Comparison of ENCODE assay signal across 7 cellular contexts in the genomic region with DNA sequence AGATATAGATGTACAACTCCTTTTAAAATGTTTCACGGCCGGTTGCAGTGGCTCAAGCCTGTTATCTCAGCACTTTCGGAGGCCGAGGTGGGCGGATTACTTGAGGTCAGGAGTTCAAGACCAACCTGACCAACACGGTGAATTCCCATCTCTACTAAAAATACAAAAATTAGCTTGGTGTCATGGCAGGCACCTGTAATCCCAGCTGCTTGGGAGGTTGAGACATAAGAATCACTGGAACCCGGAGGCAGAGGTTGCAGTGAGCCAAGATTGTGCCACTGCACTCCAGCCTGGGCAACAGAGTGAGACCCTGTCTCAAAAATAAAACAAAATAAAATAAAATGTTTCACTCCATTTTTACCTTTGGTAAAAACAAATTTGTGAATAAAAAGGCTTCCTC. TPM values are rescaled to one million over a fixed set of nuclear protein-coding genes. Genes with fewer than 3 reads are reported as not detected.
DNase-seq lines count a peak whose midpoint lies in the region; ATAC-seq, FAIRE-seq and TF ChIP-seq lines count a peak whose summit lies in the region.
"Not testable (repeated sequence)": the region's sequence is repeated elsewhere in the genome, so short reads cannot be mapped to it uniquely, and the experiment has no call there.

No MANE protein-coding gene starts in this region.

- H3K4me1 ChIP-seq in CD8-positive, alpha-beta memory T cell (ENCODE audit: insufficient read depth, low read length) = peaks cover 24% of the 10 kb centered on the region
- H3K4me1 ChIP-seq in OCI-LY1 (ENCODE audit: insufficient read depth, low read length, severe bottlenecking) = peaks cover 36% of the 10 kb centered on the region
- peaks cover 49% of the 10 kb centered on the region for H3K4me1 ChIP-seq in HepG2 (ENCODE audit: insufficient read depth, low read length)

- in situ Hi-C loops in HepG2 (cut with HindIII; ENCODE audit: extremely low pct_ligation_motif_present, low pct_unique_long_range_greater_than_20kb) = loop anchor here (25.0 kb wide), 1 partner anchor 756 kb away; a partner anchor contains a TSS

- not testable (repeated sequence) for H3K4me2 ChIP-seq in OCI-LY1 (ENCODE audit: low read length)
- peak overlapping the region; percentile 32 for H3K4me2 ChIP-seq in HepG2 (ENCODE audit: low read depth, low read length)

- H4K20me1 ChIP-seq in OCI-LY1 (ENCODE audit: insufficient read depth, low read length); HepG2 (ENCODE audit: insufficient read depth, low read length): not testable (repeated sequence)

- peaks cover 13 to 35% (median 26%) of the 10 kb centered on the region in 3 donors for H3K4me1 Mint-ChIP-seq in CD8-positive, alpha-beta memory T cell
- H3K4me1 Mint-ChIP-seq in activated B cell treated with CpG ODN at 0.5 μM for 24 hours (peaks cover 20% of the 10 kb centered on the region), neural crest cell (peaks cover 46% of the 10 kb centered on the region)
- H3K4me1 Mint-ChIP-seq in activated naive CD8-positive, alpha-beta T cell (ENCODE audit: low read depth) = peaks cover 32% of the 10 kb centered on the region

- TF ChIP-seq RAD21 in HepG2 (CRISPR knock-in tag; IDR thresholded peaks at IDR 0.05) = not testable (repeated sequence)

- H3K27me3 ChIP-seq in CD8-positive, alpha-beta memory T cell (ENCODE audit: insufficient read depth, low read length, poor library complexity, severe bottlenecking); OCI-LY1 (ENCODE audit: insufficient read depth, low read length); dorsolateral prefrontal cortex; HepG2 (ENCODE audit: control insufficient read depth in 1 of 2, insufficient read depth in 2 of 2, low read length in 2 of 2): not testable (repeated sequence)

- not testable (repeated sequence) for ATAC-seq in activated B cell treated with CpG ODN at 0.5 μM for 24 hours (ENCODE audit: low read depth); HepG2

- not testable (repeated sequence) for H3K9me3 Mint-ChIP-seq in CD8-positive, alpha-beta memory T cell; activated B cell treated with CpG ODN at 0.5 μM for 24 hours; activated naive CD8-positive, alpha-beta T cell (ENCODE audit: low read depth); neural crest cell

- CTCF ChIA-PET in CD8-positive, alpha-beta memory T cell (lab: Charles Lee) = interaction anchor here (0.6 kb wide), 1 partner anchor 15 kb away, joined by 4 read pairs; no protein-coding TSS in a partner anchor
- CTCF ChIA-PET in activated B cell treated with CpG ODN at 0.5 μM for 24 hours (lab: Charles Lee); HepG2 (lab: Yijun Ruan, JAX; ENCODE audit: low intra/inter-chr PET ratio, low total read pairs): not testable (repeated sequence)

- WGBS in HepG2 (ENCODE audit: low lambda C conversion rate) = 79% methylated on average over 7 of the region's 7 CpGs

- intact Hi-C loops in activated B cell treated with CpG ODN at 0.5 μM for 24 hours (cut with micrococcal nuclease) = loop anchor here (10.0 kb wide), 1 partner anchor 628 kb away; a partner anchor contains a TSS
- intact Hi-C loops in dorsolateral prefrontal cortex (cut with DNase I); HepG2 (cut with micrococcal nuclease; ENCODE audit: unreplicated experiment): not testable (repeated sequence)

- H3K79me2 ChIP-seq in OCI-LY1 (ENCODE audit: insufficient read depth, low read length) (peaks cover 31% of the 10 kb centered on the region), HepG2 (ENCODE audit: insufficient read depth, low read length) (peaks cover 48% of the 10 kb centered on the region)

- H3K27ac ChIP-seq in CD8-positive, alpha-beta memory T cell (ENCODE audit: low read depth, low read length) = peak overlapping the region; percentile 40
- peak overlapping the region; percentile 95 for H3K27ac ChIP-seq in OCI-LY1 (ENCODE audit: low read depth, low read length, poor library complexity, severe bottlenecking)
- peak overlapping the region in 55 of 59 donors; percentile 16 to 96 (median 79) for H3K27ac ChIP-seq in dorsolateral prefrontal cortex
- peak overlapping the region; percentile 65 for H3K27ac ChIP-seq in HepG2 (ENCODE audit: extremely low read length, insufficient read depth, low read length)

- H2AFZ ChIP-seq in OCI-LY1 (ENCODE audit: low read length); HepG2 (ENCODE audit: low read length): not testable (repeated sequence)

- H3K36me3 ChIP-seq in CD8-positive, alpha-beta memory T cell (ENCODE audit: insufficient read depth, low read length); HepG2 (replicated peaks in 1 of 2; ENCODE audit: control insufficient read depth in 1 of 2, insufficient read depth in 2 of 2, low read length in 2 of 2): not testable (repeated sequence)
- peaks cover 40% of the 10 kb centered on the region for H3K36me3 ChIP-seq in OCI-LY1 (ENCODE audit: insufficient read depth, low read length)

- TF ChIP-seq CTCF in OCI-LY1 (IDR thresholded peaks at IDR 0.05; ENCODE audit: low read length); activated B cell treated with CpG ODN at 0.5 μM for 24 hours (IDR thresholded peaks at IDR 0.05); dorsolateral prefrontal cortex (IDR thresholded peaks at IDR 0.05 in 54 of 56, conservative IDR thresholded peaks at IDR 0.05 in 2 of 56; ENCODE audit: low read depth in 1 of 56, partially characterized antibody in 56 of 56); HepG2 (CRISPR knock-in tag; IDR thresholded peaks at IDR 0.05); neural crest cell (conservative IDR thresholded peaks at IDR 0.05): not testable (repeated sequence)

- H3K9me2 ChIP-seq in OCI-LY1 (ENCODE audit: low read depth, low read length) = not testable (repeated sequence)

- peak overlapping the region in 1 of 7 donors; percentile 77 for H3K4me3 Mint-ChIP-seq in CD8-positive, alpha-beta memory T cell
- H3K4me3 Mint-ChIP-seq in activated B cell treated with CpG ODN at 0.5 μM for 24 hours; activated naive CD8-positive, alpha-beta T cell: not testable (repeated sequence)
- peak overlapping the region; percentile 89 for H3K4me3 Mint-ChIP-seq in neural crest cell

- H3K9ac ChIP-seq in OCI-LY1 (ENCODE audit: low read length); HepG2 (ENCODE audit: insufficient read depth, low read depth, low read length): not testable (repeated sequence)

- not testable (repeated sequence) for H3K4me3 ChIP-seq in CD8-positive, alpha-beta memory T cell (ENCODE audit: low read length); OCI-LY1 (ENCODE audit: low read depth, low read length, poor library complexity, severe bottlenecking); HepG2 (replicated peaks in 1 of 3; ENCODE audit: insufficient read depth in 1 of 3, low read depth in 2 of 3, low read length in 3 of 3)
- peak overlapping the region in 29 of 59 donors; percentile 1 to 48 (median 21) for H3K4me3 ChIP-seq in dorsolateral prefrontal cortex

- not testable (repeated sequence) for H3K27me3 Mint-ChIP-seq in CD8-positive, alpha-beta memory T cell; activated B cell treated with CpG ODN at 0.5 μM for 24 hours; activated naive CD8-positive, alpha-beta T cell; neural crest cell (ENCODE audit: low read depth)

- not testable (repeated sequence) for FAIRE-seq in HepG2 (lab: Jason Lieb, UNC)

- peaks cover 0 to 12% (median 0%) of the 10 kb centered on the region in 3 donors for H3K36me3 Mint-ChIP-seq in CD8-positive, alpha-beta memory T cell
- peaks cover 13% of the 10 kb centered on the region for H3K36me3 Mint-ChIP-seq in activated B cell treated with CpG ODN at 0.5 μM for 24 hours (ENCODE audit: low read depth)
- H3K36me3 Mint-ChIP-seq in activated naive CD8-positive, alpha-beta T cell; neural crest cell (ENCODE audit: low read depth): not testable (repeated sequence)

- H3K9me3 ChIP-seq in CD8-positive, alpha-beta memory T cell (ENCODE audit: low read length); OCI-LY1 (ENCODE audit: low read length); HepG2 (ENCODE audit: low read length): not testable (repeated sequence)

- not testable (repeated sequence) for BruUV-seq in HepG2 (replicated peaks; lab: Mats Ljungman, UMichigan)

- not testable (repeated sequence) for H3F3A ChIP-seq in OCI-LY1 (ENCODE audit: insufficient read depth, low read length)

- DNase-seq in CD8-positive, alpha-beta memory T cell; activated B cell treated with CpG ODN at 0.5 μM for 24 hours; dorsolateral prefrontal cortex; HepG2 (ENCODE audit: low spot score); neural crest cell (ENCODE audit: low read depth, low spot score): not testable (repeated sequence)

- peak overlapping the region in 6 of 8 donors; percentile 81 to 95 (median 88) for H3K27ac Mint-ChIP-seq in CD8-positive, alpha-beta memory T cell
- H3K27ac Mint-ChIP-seq in activated B cell treated with CpG ODN at 0.5 μM for 24 hours (peak overlapping the region; percentile 62), neural crest cell (ENCODE audit: unreplicated experiment) (peak overlapping the region; percentile 92)
- H3K27ac Mint-ChIP-seq in activated naive CD8-positive, alpha-beta T cell = peak overlapping the region; percentile 85

- TF ChIP-seq EP300 in HepG2 (IDR thresholded peaks at IDR 0.05; ENCODE audit: low read depth in 2 of 2, low read length in 2 of 2); HepG2 (CRISPR knock-in tag; IDR thresholded peaks at IDR 0.05; ENCODE audit: borderline replicate concordance): not testable (repeated sequence)

- not testable (repeated sequence) for TF ChIP-seq POLR2A in HepG2 (IDR thresholded peaks at IDR 0.05; ENCODE audit: insufficient read depth in 1 of 2, low read depth in 2 of 2, low read length in 2 of 2)

- POLR2A ChIA-PET in CD8-positive, alpha-beta memory T cell (lab: Charles Lee); activated B cell treated with CpG ODN at 0.5 μM for 24 hours (lab: Charles Lee); HepG2 (lab: Yijun Ruan, JAX): not testable (repeated sequence)

RNA-seq across cellular contexts. Expression of a gene that starts 5.1 kb away (rescaled TPM):
- total RNA-seq in CD8-positive, alpha-beta memory T cell = 1 to 10 TPM; 3.9 to 4.3 TPM
- polyA plus RNA-seq in CD8-positive, alpha-beta memory T cell = 5.5 TPM
- total RNA-seq in activated B cell treated with CpG ODN at 0.5 μM for 24 hours (1.3 and 2.1 TPM in 2 replicates), dorsolateral prefrontal cortex (10 to 100 TPM; 16.7 to 42.3 (median 28.2) TPM), HepG2 (2016; rRNA removed; fragmentation: Illumina TruSeq; extraction: Trizol) (14.1 and 19.6 TPM in 2 replicates), neural crest cell (104 and 105 TPM in 2 replicates)
- total RNA-seq in HepG2 (2016; cell fraction: cytosol; rRNA removed; fragmentation: Illumina TruSeq; extraction: Trizol; ENCODE audit: low read depth) = 0.71 and 3.1 TPM in 2 replicates
- 15.5 and 16.4 TPM in 2 replicates for total RNA-seq in HepG2 (2016; cell fraction: insoluble cytoplasmic fraction; rRNA removed; fragmentation: Illumina TruSeq; extraction: Trizol)
- total RNA-seq in HepG2 (2016; cell fraction: membrane; rRNA removed; fragmentation: Illumina TruSeq; extraction: Trizol) = 8.2 and 9.0 TPM in 2 replicates
- 18.1 and 18.9 TPM in 2 replicates for total RNA-seq in HepG2 (2016; cell fraction: nucleus; rRNA removed; fragmentation: Illumina TruSeq; extraction: Trizol)
- polyA plus RNA-seq in HepG2 (2011; rRNA removed) = 23.2 and 35.7 TPM in 2 replicates
- 10.7 and 22.7 TPM in 2 replicates for polyA plus RNA-seq in HepG2 (2011; cell fraction: cytosol; rRNA removed)
- 10.2 and 14.1 TPM in 2 replicates for polyA plus RNA-seq in HepG2 (2011; cell fraction: nucleus; rRNA removed)
- 39.6 and 48.4 TPM in 2 replicates for polyA plus RNA-seq in HepG2 (2012)
- polyA plus RNA-seq in HepG2 (2016; cell fraction: cytosol; fragmentation: Illumina TruSeq; extraction: Trizol; ENCODE audit: low read depth) = 3.2 and 4.5 TPM in 2 replicates
- polyA plus RNA-seq in HepG2 (2016; cell fraction: insoluble cytoplasmic fraction; fragmentation: Illumina TruSeq; extraction: Trizol; ENCODE audit: low read depth) = 21.8 and 24.4 TPM in 2 replicates
- 7.5 and 9.5 TPM in 2 replicates for polyA plus RNA-seq in HepG2 (2016; cell fraction: membrane; fragmentation: Illumina TruSeq; extraction: Trizol; ENCODE audit: low read depth)
- polyA plus RNA-seq in HepG2 (2016; cell fraction: nucleus; fragmentation: Illumina TruSeq; extraction: Trizol; ENCODE audit: insufficient read depth, low read depth) = 32.3 and 35.2 TPM in 2 replicates
- polyA minus RNA-seq in HepG2 (2011; rRNA and poly(A)+ RNA removed; ENCODE audit: low replicate concordance) = 11.9 and 32.9 TPM in 2 replicates
- polyA minus RNA-seq in HepG2 (2011; cell fraction: cytosol; rRNA and poly(A)+ RNA removed) = 13.3 and 29.7 TPM in 2 replicates
- 21.6 and 31.1 TPM in 2 replicates for polyA minus RNA-seq in HepG2 (2011; cell fraction: nucleus; rRNA and poly(A)+ RNA removed)

Comparison
In these comparisons a context has a peak if more than half of its experiments do, and no peak if none do; other contexts are left out.
1. H3K27ac ChIP-seq: peak in every context shown above with its lines; median percentile 95 in OCI-LY1; 79 in dorsolateral prefrontal cortex; 65 in HepG2; 40 in CD8-positive, alpha-beta memory T cell.